ENCODE assay signal across 8 cellular contexts in the genomic region with DNA sequence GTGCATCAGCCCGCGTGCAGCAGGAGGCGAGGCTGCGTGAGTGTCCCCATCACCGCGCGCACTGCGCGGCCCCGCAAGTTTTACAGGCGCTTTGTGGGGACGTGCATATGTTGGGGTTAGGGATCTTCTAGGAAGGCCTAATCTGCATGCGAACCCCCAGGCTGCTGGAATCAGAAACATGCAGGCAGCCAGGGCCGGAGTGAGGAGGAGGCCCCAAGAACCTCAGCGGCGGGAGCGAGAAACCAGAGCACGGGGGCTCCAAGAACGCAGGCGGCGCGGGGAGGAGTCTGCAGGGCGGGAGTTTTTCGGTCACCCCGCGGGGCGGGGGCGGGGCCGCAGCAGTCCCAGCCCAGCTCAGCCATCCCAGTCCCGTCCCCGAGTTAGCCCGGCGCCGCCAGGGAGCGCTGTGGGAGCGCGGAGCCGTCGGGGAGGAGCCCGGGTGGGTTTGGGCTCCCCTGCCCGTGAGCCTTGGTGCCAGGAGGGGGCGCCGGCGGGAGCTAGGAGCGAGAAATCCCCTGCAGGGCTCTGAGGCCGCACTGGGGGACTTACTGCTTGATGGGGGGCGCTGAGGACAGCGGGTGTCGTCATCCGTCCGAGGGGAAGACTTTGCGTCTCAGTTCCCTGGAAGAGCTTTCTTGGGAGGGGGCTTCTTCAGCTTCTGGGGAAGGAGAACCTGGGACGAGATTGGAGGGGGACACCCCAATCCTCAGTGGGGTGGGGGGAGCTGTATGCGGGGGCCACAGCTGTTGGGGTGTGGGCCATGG.
DNase-seq lines count a peak whose midpoint lies in the region; ATAC-seq and TF ChIP-seq lines count a peak whose summit lies in the region.

No MANE protein-coding gene starts in this region.

- ATAC-seq in HG03064 (IDR thresholded peaks at IDR 0.05; ENCODE audit: low read depth, unreplicated experiment): peak; percentile 65

- TF ChIP-seq CTCF in GM12872 (IDR thresholded peaks at IDR 0.05; ENCODE audit: insufficient read depth, low read depth, low read length) (peak; percentile 97), VCaP (conservative IDR thresholded peaks at IDR 0.05) (peak; percentile 92)

- in situ Hi-C loops in T47D (cut with HindIII; ENCODE audit: low pct_unique_long_range_greater_than_20kb, low sequenced_read_pairs): no loop called here

- DNase-seq in NCI-H2196 treated with DMSO at 0.1 percent for 48 hours (lab: John Stamatoyannopoulos, UW; ENCODE audit: unreplicated experiment) (peak; percentile 91), T47D (ENCODE audit: low read depth in 1 of 2, low spot score in 1 of 2) (peak; percentile 90 to 97), islet precursor cell (peak; percentile 97), cerebellar nuclear complex (lab: John Stamatoyannopoulos, UW) (no peak)
- DNase-seq in stimulated activated CD4-positive, alpha-beta T cell treated with anti-CD3 and anti-CD28 coated beads, Interleukin-1b, Interleukin-23, amount 100 ng/mL, for 24 hours (ENCODE audit: low read depth in 4 of 4, low spot score in 1 of 4): peak; percentile 79 to 94 (median 90)

- H3K27ac ChIP-seq in VCaP: no peak overlapping the region; the same call in 1 of the 2 replicates

Comparison
In these comparisons a context has a peak if more than half of its experiments do, and no peak if none do; other contexts are left out.
1. DNase-seq: peak in NCI-H2196 treated with DMSO at 0.1 percent for 48 hours (single experiment), T47D (2 of 2), islet precursor cell (single experiment) and stimulated activated CD4-positive, alpha-beta T cell treated with anti-CD3 and anti-CD28 coated beads, Interleukin-1b, Interleukin-23, amount 100 ng/mL, for 24 hours (4 of 4); none in cerebellar nuclear complex (0 of 2).